ENCODE assay signal across 12 cellular contexts in the genomic region with DNA sequence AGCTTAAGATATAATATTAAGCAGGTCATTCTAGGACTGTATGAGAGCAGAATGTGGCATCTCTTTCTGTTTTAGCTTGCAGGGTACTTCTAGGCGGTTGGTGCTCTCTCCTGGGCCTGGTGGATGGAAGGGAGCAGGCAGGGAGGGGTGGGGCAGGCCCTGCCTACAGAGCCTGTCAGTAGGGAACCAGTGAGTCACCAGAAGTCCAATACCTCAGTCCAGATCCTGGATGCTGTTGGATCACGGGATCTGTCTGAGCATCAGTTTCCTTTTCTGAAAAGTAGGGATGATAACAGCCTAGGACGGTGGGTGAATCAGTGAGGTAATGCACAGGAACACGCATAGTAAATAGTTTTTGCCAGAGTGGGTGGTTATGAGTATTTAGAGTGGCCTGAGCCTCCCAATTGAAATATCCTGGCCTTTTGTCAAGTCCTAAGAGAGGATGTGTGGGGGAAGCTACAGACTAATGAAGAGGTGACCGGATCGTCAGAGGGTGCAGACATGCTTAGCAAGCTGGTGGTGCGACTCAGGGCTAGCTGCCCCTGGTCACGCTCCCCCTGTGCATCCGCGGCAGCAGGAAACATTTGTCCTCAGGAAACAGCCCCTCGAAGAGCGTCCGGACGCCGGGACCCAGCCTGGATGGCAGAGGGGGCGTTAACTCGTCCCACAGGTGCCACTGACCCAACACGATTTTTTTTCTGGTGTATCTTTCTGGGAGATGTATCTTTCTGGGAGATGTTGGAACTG. TPM values are rescaled to one million over a fixed set of nuclear protein-coding genes. Genes with fewer than 3 reads are reported as not detected.
DNase-seq lines count a peak whose midpoint lies in the region; ATAC-seq, FAIRE-seq and TF ChIP-seq lines count a peak whose summit lies in the region.
"Had no signal": no experiment of that assay in that cellular context is flagged by ENCODE, and none has a peak within 500 bp of the region (broad histone marks: within the 10 kb centered on the region; RNA-seq: fewer than 3 reads in every experiment).

No MANE protein-coding gene starts in this region.

- H2AFZ ChIP-seq in fibroblast of lung (ENCODE audit: low read length), result no peak overlapping the region
- H2AFZ ChIP-seq in neural progenitor cell (replicated peaks), result no peak overlapping the region

- no peak for FAIRE-seq in GM19239 (lab: Jason Lieb, UNC)

- H3K27ac Mint-ChIP-seq in neural progenitor cell, result peak overlapping the region; percentile 75
- H3K27ac Mint-ChIP-seq: activated CD8-positive, alpha-beta T cell treated with anti-CD3 and anti-CD28 coated beads for 36 hours had no signal

- TF ChIP-seq CTCF in fibroblast of lung (conservative IDR thresholded peaks at IDR 0.05 in 1 of 2, IDR thresholded peaks at IDR 0.05 in 1 of 2; ENCODE audit: low read depth in 1 of 2, low read length in 2 of 2) (no peak), neural progenitor cell (IDR thresholded peaks at IDR 0.05) (no peak)

- H3F3A ChIP-seq in neural progenitor cell (ENCODE audit: low read depth), result no peaks in the 10 kb centered on the region

- DNase-seq in AG08395 (ENCODE audit: low spot score) (peak; percentile 86), SK-N-MC (ENCODE audit: low read depth, low spot score) (no peak), fibroblast of lung (ENCODE audit: low read depth in 2 of 2) (peak; percentile 77 to 98), neural progenitor cell (ENCODE audit: low spot score) (no peak), GM19239 (ENCODE audit: insufficient read length, low spot score) (no peak), NCI-H1417 (lab: John Stamatoyannopoulos, UW) (no peak), NCI-H1436 (lab: John Stamatoyannopoulos, UW) (no peak)
- DNase-seq: activated CD8-positive, alpha-beta T cell treated with anti-CD3 and anti-CD28 coated beads for 36 hours; caudate nucleus; NCI-H1930; SHP77 had no signal

- no peak for ATAC-seq in GM18517 (IDR thresholded peaks at IDR 0.05; ENCODE audit: unreplicated experiment)
- ATAC-seq: activated CD8-positive, alpha-beta T cell treated with anti-CD3 and anti-CD28 coated beads for 36 hours had no signal

- H3K4me2 ChIP-seq in fibroblast of lung (ENCODE audit: extremely low read depth, insufficient read depth, low read length), result peak overlapping the region; percentile 23
- no peak overlapping the region for H3K4me2 ChIP-seq in neural progenitor cell

- no peaks in the 10 kb centered on the region for H3K27me3 ChIP-seq in fibroblast of lung (ENCODE audit: control insufficient read depth, insufficient read depth, low read length)
- H3K27me3 ChIP-seq in neural progenitor cell, result no peaks in the 10 kb centered on the region

- H3K27me3 Mint-ChIP-seq in neural progenitor cell (ENCODE audit: insufficient read depth, low read depth), result peaks cover 4% of the 10 kb centered on the region
- H3K27me3 Mint-ChIP-seq: activated CD8-positive, alpha-beta T cell treated with anti-CD3 and anti-CD28 coated beads for 36 hours had no signal

- no peaks in the 10 kb centered on the region for H3K9me3 ChIP-seq in SK-N-MC (ENCODE audit: low read depth, low read length)
- no peaks in the 10 kb centered on the region for H3K9me3 ChIP-seq in fibroblast of lung (ENCODE audit: control insufficient read depth, insufficient read depth, low read depth, low read length)
- H3K9me3 ChIP-seq in neural progenitor cell (ENCODE audit: low read depth), result no peaks in the 10 kb centered on the region

- H3K4me3 ChIP-seq in SK-N-MC (no peak overlapping the region), fibroblast of lung (replicated peaks in 1 of 4; ENCODE audit: control extremely low read depth in 1 of 4, insufficient read depth in 1 of 4, low read depth in 3 of 4, low read length in 4 of 4) (peak overlapping the region in 1 of 4 experiments; percentile 12), neural progenitor cell (no peak overlapping the region)

- H3K4me1 Mint-ChIP-seq in neural progenitor cell, result peaks cover 19% of the 10 kb centered on the region

- peaks cover 44% of the 10 kb centered on the region for H3K79me2 ChIP-seq in fibroblast of lung (ENCODE audit: control insufficient read depth, insufficient read depth, low read length)
- no peaks in the 10 kb centered on the region for H3K79me2 ChIP-seq in neural progenitor cell (ENCODE audit: low read depth)

- H3K27ac ChIP-seq in SK-N-MC, result peak overlapping the region; percentile 22; the same call in 1 of the 2 replicates
- peak overlapping the region; percentile 84 for H3K27ac ChIP-seq in fibroblast of lung (ENCODE audit: insufficient read depth, low read length)
- no peak overlapping the region for H3K27ac ChIP-seq in neural progenitor cell

- no peaks in the 10 kb centered on the region for H3K36me3 Mint-ChIP-seq in neural progenitor cell

- no peak overlapping the region for H3K4me3 Mint-ChIP-seq in neural progenitor cell
- H3K4me3 Mint-ChIP-seq: activated CD8-positive, alpha-beta T cell treated with anti-CD3 and anti-CD28 coated beads for 36 hours had no signal

- H4K20me1 ChIP-seq in fibroblast of lung (ENCODE audit: control insufficient read depth, extremely low read depth, insufficient read depth, low read length) (no peaks in the 10 kb centered on the region), neural progenitor cell (ENCODE audit: low read depth) (no peaks in the 10 kb centered on the region)

- peaks cover 38% of the 10 kb centered on the region for H3K4me1 ChIP-seq in fibroblast of lung (ENCODE audit: control insufficient read depth, extremely low read depth, insufficient read depth, low read length)
- peaks cover 12% of the 10 kb centered on the region for H3K4me1 ChIP-seq in neural progenitor cell

- H3K9ac ChIP-seq in SK-N-MC (ENCODE audit: insufficient read length), result no peak overlapping the region
- no peak overlapping the region for H3K9ac ChIP-seq in fibroblast of lung (ENCODE audit: insufficient read depth, low read length)
- no peak overlapping the region for H3K9ac ChIP-seq in neural progenitor cell

- H3K36me3 ChIP-seq in SK-N-MC (ENCODE audit: insufficient read depth, low read length) (no peaks in the 10 kb centered on the region), fibroblast of lung (ENCODE audit: control insufficient read depth, insufficient read depth, low read length) (no peaks in the 10 kb centered on the region), neural progenitor cell (no peaks in the 10 kb centered on the region)

- no peaks in the 10 kb centered on the region for H3K9me3 Mint-ChIP-seq in neural progenitor cell
- H3K9me3 Mint-ChIP-seq: activated CD8-positive, alpha-beta T cell treated with anti-CD3 and anti-CD28 coated beads for 36 hours had no signal

RNA-seq across cellular contexts. Expression of gene NAV1, which starts 23.9 kb away (rescaled TPM):
- total RNA-seq in fibroblast of lung (7.2 and 19.8 TPM in 2 replicates), neural progenitor cell (ENCODE audit: low replicate concordance) (60.7 and 83.0 TPM in 2 replicates)
- 64.0 and 66.5 TPM in 2 replicates for polyA plus RNA-seq in fibroblast of lung
- 65.3 and 96.6 TPM in 2 replicates for polyA plus RNA-seq in fibroblast of lung (2012)
- 355 and 377 TPM in 2 replicates for polyA minus RNA-seq in fibroblast of lung (ENCODE audit: low replicate concordance)

RNA-seq across cellular contexts. Expression of gene CSRP1, which starts 55.9 kb away (rescaled TPM):
- total RNA-seq in fibroblast of lung, result 158 and 195 TPM in 2 replicates
- 438 and 1,081 TPM in 2 replicates for polyA plus RNA-seq in fibroblast of lung
- 450 and 1,109 TPM in 2 replicates for polyA plus RNA-seq in fibroblast of lung (2012)
- polyA minus RNA-seq in fibroblast of lung (ENCODE audit: low replicate concordance), result 886 and 2,174 TPM in 2 replicates
- 2.5 and 4.1 TPM in 2 replicates for total RNA-seq in neural progenitor cell (ENCODE audit: low replicate concordance)

Comparison
In these comparisons a context has a peak if more than half of its experiments do, and no peak if none do; other contexts are left out.
1. DNase-seq: peak in AG08395 (single experiment) and fibroblast of lung (2 of 2); none in SK-N-MC (single experiment), neural progenitor cell (single experiment), GM19239 (single experiment), NCI-H1417 (0 of 3) and NCI-H1436 (single experiment).
2. RNA of gene CSRP1, which starts 55.9 kb away (total RNA-seq): 158 to 195 TPM in fibroblast of lung; 2.5 to 4.1 TPM in neural progenitor cell; every median in the first group is over 10 times any median in the second.